ENCODE assay signal across 8 cellular contexts in genomic region chr14:59161571-59162175, GRCh38. TPM values are rescaled to one million over a fixed set of nuclear protein-coding genes. Genes with fewer than 3 reads are reported as not detected.
DNase-seq lines count a peak whose midpoint lies in the region; ATAC-seq, FAIRE-seq and TF ChIP-seq lines count a peak whose summit lies in the region.

No MANE protein-coding gene starts in this region.

- TF ChIP-seq CTCF in BJ (IDR thresholded peaks at IDR 0.05; ENCODE audit: insufficient read depth, low read depth, low read length) (no peak), PC-3 (conservative IDR thresholded peaks at IDR 0.05; ENCODE audit: low read depth, low read length) (no peak)

- CTCF ChIA-PET in BJ (lab: Yijun Ruan, JAX) (no interaction called here), PC-3 (lab: Charles Lee) (interaction anchor here (0.6 kb wide), 1 partner anchor 101 kb away, joined by 3 read pairs; no protein-coding TSS in a partner anchor)

- no peaks in the 10 kb centered on the region for H4K20me1 ChIP-seq in PC-3 (ENCODE audit: low read length)

- intact Hi-C loops in PC-3 (cut with micrococcal nuclease) = no loop called here
- intact Hi-C loops in activated T-helper 2 cell treated with anti-CD3 and anti-CD28 coated beads, Interferon-gamma antibody, Interleukin-2, Interleukin-4, amounts not matched to agents 10 μg/mL and 5 μg/mL and 100 μg/mL, durations not matched to agents 14 hours and 24 hours and 36 hours (cut with micrococcal nuclease) = no loop called here

- FAIRE-seq in H54 (lab: Jason Lieb, UNC) = no peak

- H3K4me2 ChIP-seq in PC-3 (ENCODE audit: low read length) (no peak overlapping the region), skeletal muscle satellite cell (ENCODE audit: low read length) (peak overlapping the region; percentile 77)

- no peak overlapping the region for H3K27ac ChIP-seq in PC-3 (ENCODE audit: low read length)

- no peak overlapping the region for H2AFZ ChIP-seq in PC-3 (ENCODE audit: low read length)

- DNase-seq in BJ (ENCODE audit: low read depth) (peak; percentile 10), H54 (ENCODE audit: insufficient read length, low spot score) (peak; percentile 9), PC-3 (peak; percentile 63), foreskin melanocyte (peak; percentile 37), NCI-H2196 treated with DMSO at 0.1 percent for 48 hours (lab: John Stamatoyannopoulos, UW; ENCODE audit: unreplicated experiment) (no peak)
- DNase-seq in activated T-helper 2 cell treated with anti-CD3 and anti-CD28 coated beads, Interferon-gamma antibody, Interleukin-2, Interleukin-4, amounts not matched to agents 10 μg/mL and 5 μg/mL and 100 μg/mL, durations not matched to agents 14 hours and 24 hours and 36 hours (ENCODE audit: low spot score) = no peak

- H3K4me3 Mint-ChIP-seq in activated T-helper 2 cell treated with anti-CD3 and anti-CD28 coated beads, Interferon-gamma antibody, Interleukin-2, Interleukin-4, amounts not matched to agents 10 μg/mL and 5 μg/mL and 100 μg/mL, durations not matched to agents 14 hours and 24 hours and 36 hours (ENCODE audit: low read depth) = no peak overlapping the region

- TF ChIP-seq POLR2A in H54 (IDR thresholded peaks at IDR 0.05; ENCODE audit: low read depth, low read length) = no peak

- BruUV-seq in PC-3 (replicated peaks; lab: Mats Ljungman, UMichigan) = no TSS peak

- H3K27me3 Mint-ChIP-seq in activated T-helper 2 cell treated with anti-CD3 and anti-CD28 coated beads, Interferon-gamma antibody, Interleukin-2, Interleukin-4, amounts not matched to agents 10 μg/mL and 5 μg/mL and 100 μg/mL, durations not matched to agents 14 hours and 24 hours and 36 hours (ENCODE audit: low read depth) = peaks cover 24% of the 10 kb centered on the region

- no peaks in the 10 kb centered on the region for H3K9me2 ChIP-seq in PC-3 (replicated peaks; ENCODE audit: low read length)

- H3K36me3 Mint-ChIP-seq in activated T-helper 2 cell treated with anti-CD3 and anti-CD28 coated beads, Interferon-gamma antibody, Interleukin-2, Interleukin-4, amounts not matched to agents 10 μg/mL and 5 μg/mL and 100 μg/mL, durations not matched to agents 14 hours and 24 hours and 36 hours (ENCODE audit: low read depth) = no peaks in the 10 kb centered on the region

- no peaks in the 10 kb centered on the region for H3K9me3 Mint-ChIP-seq in activated T-helper 2 cell treated with anti-CD3 and anti-CD28 coated beads, Interferon-gamma antibody, Interleukin-2, Interleukin-4, amounts not matched to agents 10 μg/mL and 5 μg/mL and 100 μg/mL, durations not matched to agents 14 hours and 24 hours and 36 hours

- H3K4me3 ChIP-seq in BJ (ENCODE audit: low read depth, low read length) = no peak overlapping the region
- H3K4me3 ChIP-seq in PC-3 (ENCODE audit: low read length) = no peak overlapping the region
- H3K4me3 ChIP-seq in skeletal muscle satellite cell (ENCODE audit: low read length) = peak overlapping the region; percentile 53

- H3F3A ChIP-seq in PC-3 (ENCODE audit: low read length, unreplicated experiment) = no peaks in the 10 kb centered on the region

- POLR2A ChIA-PET in BJ (lab: Charles Lee) = no interaction called here
- POLR2A ChIA-PET in PC-3 (lab: Charles Lee; ENCODE audit: unreplicated experiment) = no interaction called here

- H3K27ac Mint-ChIP-seq in activated T-helper 2 cell treated with anti-CD3 and anti-CD28 coated beads, Interferon-gamma antibody, Interleukin-2, Interleukin-4, amounts not matched to agents 10 μg/mL and 5 μg/mL and 100 μg/mL, durations not matched to agents 14 hours and 24 hours and 36 hours = no peak overlapping the region

- no peaks in the 10 kb centered on the region for H3K36me3 ChIP-seq in BJ (ENCODE audit: control insufficient read depth, insufficient read depth, low read length)
- no peaks in the 10 kb centered on the region for H3K36me3 ChIP-seq in PC-3 (ENCODE audit: low read depth, low read length)
- no peaks in the 10 kb centered on the region for H3K36me3 ChIP-seq in skeletal muscle satellite cell (ENCODE audit: insufficient read depth, low read length)

- H3K27me3 ChIP-seq in BJ (ENCODE audit: control insufficient read depth, insufficient read depth, low read length) (peaks cover 5% of the 10 kb centered on the region), PC-3 (ENCODE audit: low read length) (peaks cover 80% of the 10 kb centered on the region), skeletal muscle satellite cell (ENCODE audit: control insufficient read depth, insufficient read depth, low read length) (no peaks in the 10 kb centered on the region)

- H3K9me3 ChIP-seq in PC-3 (ENCODE audit: low read length) (no peaks in the 10 kb centered on the region), skeletal muscle satellite cell (replicated peaks; ENCODE audit: low read length) (no peaks in the 10 kb centered on the region)

- H3K4me1 ChIP-seq in PC-3 (ENCODE audit: insufficient read depth, low read length) = 0 out of 2 replicates have a peak, but pooled peaks cover 8% of the 10 kb centered on the region
- H3K4me1 ChIP-seq in skeletal muscle satellite cell (ENCODE audit: control insufficient read depth, insufficient read depth, low read length) = peaks cover 19% of the 10 kb centered on the region

- H3K4me1 Mint-ChIP-seq in activated T-helper 2 cell treated with anti-CD3 and anti-CD28 coated beads, Interferon-gamma antibody, Interleukin-2, Interleukin-4, amounts not matched to agents 10 μg/mL and 5 μg/mL and 100 μg/mL, durations not matched to agents 14 hours and 24 hours and 36 hours (ENCODE audit: low read depth) = peaks cover 6% of the 10 kb centered on the region

- no peaks in the 10 kb centered on the region for H3K79me2 ChIP-seq in PC-3 (ENCODE audit: low read length)

- no peak for ATAC-seq in PC-3
- ATAC-seq in GM21390 (IDR thresholded peaks at IDR 0.05; ENCODE audit: unreplicated experiment) = no peak

- no peak overlapping the region for H3K9ac ChIP-seq in PC-3 (ENCODE audit: low read length)
- peak overlapping the region; percentile 24 for H3K9ac ChIP-seq in skeletal muscle satellite cell (ENCODE audit: low read depth, low read length)

RNA-seq across cellular contexts. Expression of gene DAAM1, which starts 26.8 kb away (rescaled TPM):
- polyA plus RNA-seq in BJ (2011; rRNA removed) = 4.7 and 9.8 TPM in 2 replicates
- polyA minus RNA-seq in BJ (2011; rRNA and poly(A)+ RNA removed) = 9.8 and 10.2 TPM in 2 replicates
- total RNA-seq in PC-3 (2014; rRNA removed) = 32.7 and 36.7 TPM in 2 replicates
- total RNA-seq in skeletal muscle satellite cell (2012; rRNA removed) = 11.6 and 12.7 TPM in 2 replicates
- 6.4 and 9.1 TPM in 2 replicates for total RNA-seq in activated T-helper 2 cell treated with anti-CD3 and anti-CD28 coated beads, Interferon-gamma antibody, Interleukin-2, Interleukin-4, amounts not matched to agents 10 μg/mL and 5 μg/mL and 100 μg/mL, durations not matched to agents 14 hours and 24 hours and 36 hours

Comparison
In these comparisons a context has a peak if more than half of its experiments do, and no peak if none do; other contexts are left out.
1. DNase-seq: peak in BJ (single experiment), H54 (single experiment), PC-3 (single experiment) and foreskin melanocyte (single experiment); none in NCI-H2196 treated with DMSO at 0.1 percent for 48 hours (single experiment) and activated T-helper 2 cell treated with anti-CD3 and anti-CD28 coated beads, Interferon-gamma antibody, Interleukin-2, Interleukin-4, amounts not matched to agents 10 μg/mL and 5 μg/mL and 100 μg/mL, durations not matched to agents 14 hours and 24 hours and 36 hours (single experiment).